9 cellular contexts compared by ENCODE assay signal in genomic region chr3:73547427-73548036, GRCh38.
A peak's percentile ranks its signal among the peaks of the same experiment; 100 is the strongest.
DNase-seq lines count a peak whose midpoint lies in the region; ATAC-seq and TF ChIP-seq lines count a peak whose summit lies in the region.
"Had no signal": no experiment of that assay in that cellular context is flagged by ENCODE, and none has a peak within 500 bp of the region (broad histone marks: within the 10 kb centered on the region; RNA-seq: fewer than 3 reads in every experiment).

No MANE protein-coding gene starts in this region.

- H3K9me3 ChIP-seq in Loucy (ENCODE audit: insufficient read depth, low read depth, low read length) (no peaks in the 10 kb centered on the region), thoracic aorta (no peaks in the 10 kb centered on the region)

- H3K27me3 ChIP-seq in Loucy (ENCODE audit: insufficient read depth, low read length, poor library complexity, severe bottlenecking) (no peaks in the 10 kb centered on the region), layer of hippocampus (ENCODE audit: control insufficient read depth, insufficient read depth, low read length) (no peaks in the 10 kb centered on the region), thoracic aorta (replicated peaks; ENCODE audit: insufficient read depth) (no peaks in the 10 kb centered on the region)

- DNase-seq in choroid plexus epithelial cell (ENCODE audit: low read depth) (peak; percentile 71), thoracic aorta (ENCODE audit: low spot score) (no peak), putamen (ENCODE audit: low spot score) (no peak)

- no peak overlapping the region for H3K4me2 ChIP-seq in Loucy (ENCODE audit: low read depth, low read length, poor library complexity, severe bottlenecking)

- TF ChIP-seq POLR2A in GM18505 (IDR thresholded peaks at IDR 0.05; ENCODE audit: borderline replicate concordance, extremely low read depth, insufficient read depth, insufficient read length) = no peak

- TF ChIP-seq CTCF in Loucy (conservative IDR thresholded peaks at IDR 0.05; ENCODE audit: low read length) = no peak
- no peak for TF ChIP-seq CTCF in choroid plexus epithelial cell (conservative IDR thresholded peaks at IDR 0.05; ENCODE audit: low read depth, low read length)
- TF ChIP-seq CTCF in thoracic aorta (IDR thresholded peaks at IDR 0.05) = no peak

- no peaks in the 10 kb centered on the region for H3F3A ChIP-seq in Loucy (ENCODE audit: low read depth)

- H3K36me3 ChIP-seq in Loucy (ENCODE audit: insufficient read depth, low read length) (no peaks in the 10 kb centered on the region), thoracic aorta (no peaks in the 10 kb centered on the region)

- 0 out of 2 replicates have a peak overlapping the region, but pooled peaks have one; percentile 19 for H2AFZ ChIP-seq in Loucy (ENCODE audit: low read length)

- H3K27ac ChIP-seq in layer of hippocampus (ENCODE audit: low read depth, low read length) (peak overlapping the region; percentile 2), thoracic aorta (peak overlapping the region; percentile 41 to 77)

- ATAC-seq in thoracic aorta (ENCODE audit: insufficient number of reproducible peaks, low FRiP score, low read depth) (peak; percentile 13), GM18505 (IDR thresholded peaks at IDR 0.05; ENCODE audit: unreplicated experiment) (no peak), HG02840 (IDR thresholded peaks at IDR 0.05; ENCODE audit: low FRiP score, unreplicated experiment) (no peak), HG03442 (IDR thresholded peaks at IDR 0.05; ENCODE audit: unreplicated experiment) (no peak)
- ATAC-seq: left lobe of liver had no signal

- no peaks in the 10 kb centered on the region for H4K20me1 ChIP-seq in Loucy (ENCODE audit: insufficient read depth, low read length, poor library complexity, severe bottlenecking)

- H3K4me3 ChIP-seq in Loucy (ENCODE audit: low read length, poor library complexity, severe bottlenecking) (no peak overlapping the region), choroid plexus epithelial cell (ENCODE audit: low read depth, low read length) (no peak overlapping the region), thoracic aorta (no peak overlapping the region)

- no peaks in the 10 kb centered on the region for H3K4me1 ChIP-seq in Loucy (ENCODE audit: insufficient read depth, low read length, poor library complexity, severe bottlenecking)
- peaks cover 13 to 58% of the 10 kb centered on the region in 2 donors for H3K4me1 ChIP-seq in thoracic aorta (ENCODE audit: control insufficient read depth in 1 of 2, low read depth in 2 of 2)

- H3K79me2 ChIP-seq in Loucy (ENCODE audit: insufficient read depth, low read length) = no peaks in the 10 kb centered on the region

- no peak overlapping the region for H3K9ac ChIP-seq in Loucy (ENCODE audit: low read depth, low read length, poor library complexity, severe bottlenecking)

- no peaks in the 10 kb centered on the region for H3K9me2 ChIP-seq in Loucy (replicated peaks; ENCODE audit: low read depth, low read length)
